Comparison of ENCODE assay signal across 22 cellular contexts in the genomic region with DNA sequence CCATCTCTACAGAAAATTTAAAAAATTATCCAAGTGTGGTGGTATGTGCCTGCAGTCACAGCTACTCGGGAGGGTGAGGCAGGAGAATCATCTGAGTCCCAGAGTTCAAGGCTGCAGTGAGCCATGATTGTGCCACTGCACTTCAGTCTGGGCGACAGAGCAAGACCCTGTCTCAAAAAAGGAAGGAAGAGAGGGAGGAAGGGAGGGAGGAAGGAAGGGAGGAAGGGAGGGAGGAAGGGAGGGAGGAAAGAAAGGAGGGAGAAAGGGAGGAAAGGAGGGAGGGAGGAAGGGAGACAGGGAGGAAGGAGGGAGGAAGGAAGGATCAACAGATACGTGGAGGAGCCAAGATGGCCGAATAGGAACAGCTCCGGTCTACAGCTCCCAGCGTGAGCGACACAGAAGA.
DNase-seq lines count a peak whose midpoint lies in the region; ATAC-seq, FAIRE-seq and TF ChIP-seq lines count a peak whose summit lies in the region.
"Had no signal": no experiment of that assay in that cellular context is flagged by ENCODE, and none has a peak within 500 bp of the region (broad histone marks: within the 10 kb centered on the region; RNA-seq: fewer than 3 reads in every experiment).

No MANE protein-coding gene starts in this region.

- peak; percentile 9 for DNase-seq in NCI-H510A treated with DMSO at 0.1 percent for 48 hours (lab: John Stamatoyannopoulos, UW)
- DNase-seq in NCI-H510A (lab: John Stamatoyannopoulos, UW) = no peak
- no peak for DNase-seq in RWPE2 (ENCODE audit: low spot score)
- no peak for DNase-seq in urothelium cell line (ENCODE audit: low spot score)
- no peak for DNase-seq in activated naive CD8-positive, alpha-beta T cell treated with anti-CD3 and anti-CD28 coated beads, Interleukin-2, amount 50 U/mL, for 24 hours
- no peak for DNase-seq in cerebellar cortex (ENCODE audit: low spot score)
- DNase-seq: activated CD4-positive, alpha-beta T cell treated with anti-CD3 and anti-CD28 coated beads, Interleukin-2, amount 10 ng/mL, durations not matched to agents 7 days and 5 days; activated CD8-positive, alpha-beta memory T cell treated with anti-CD3 and anti-CD28 coated beads, Interleukin-2, amount 50 U/mL, for 48 hours; activated naive CD4-positive, alpha-beta T cell treated with anti-CD3 and anti-CD28 coated beads, Interleukin-2, amount 10 ng/mL, durations not matched to agents 7 days and 5 days; CD4-positive, CD25-positive, alpha-beta regulatory T cell; colonic mucosa; DND-41; foreskin melanocyte; MG63; NCI-H2081 treated with DMSO at 0.1 percent for 48 hours; NCI-H748 treated with DMSO at 0.1 percent for 48 hours; Peyer's patch; psoas muscle had no signal

- H3K4me1 ChIP-seq in RWPE2 (ENCODE audit: insufficient read depth, poor library complexity, severe bottlenecking) = peaks cover 8% of the 10 kb centered on the region
- H3K4me1 ChIP-seq: A549, colonic mucosa, Peyer's patch, psoas muscle had no signal

- H3K9me3 ChIP-seq in RWPE2 (ENCODE audit: severe bottlenecking) = no peaks in the 10 kb centered on the region
- H3K9me3 ChIP-seq in iPS-18c (ENCODE audit: control insufficient read depth, insufficient read depth, low read length) = no peaks in the 10 kb centered on the region
- H3K9me3 ChIP-seq: A549, colonic mucosa, MG63, Peyer's patch, psoas muscle had no signal

- H3K27me3 ChIP-seq in RWPE2 (ENCODE audit: insufficient read depth, poor library complexity, severe bottlenecking) = no peaks in the 10 kb centered on the region
- H3K27me3 ChIP-seq: colonic mucosa, MG63, Peyer's patch had no signal

- no peak for TF ChIP-seq CTCF in RWPE2 (IDR thresholded peaks at IDR 0.05; ENCODE audit: poor library complexity, severe bottlenecking)

- H3K4me3 Mint-ChIP-seq in activated naive CD8-positive, alpha-beta T cell treated with anti-CD3 and anti-CD28 coated beads, Interleukin-2, amount 50 U/mL, for 24 hours = no peak overlapping the region
- H3K4me3 Mint-ChIP-seq: activated CD4-positive, alpha-beta T cell treated with anti-CD3 and anti-CD28 coated beads, Interleukin-2, amount 10 ng/mL, durations not matched to agents 7 days and 5 days; activated naive CD4-positive, alpha-beta T cell treated with anti-CD3 and anti-CD28 coated beads, Interleukin-2, amount 10 ng/mL, durations not matched to agents 7 days and 5 days; CD4-positive, CD25-positive, alpha-beta regulatory T cell; stimulated activated memory B cell treated with anti-CD40 and anti-IgM and Interleukin-4, amounts not matched to agents 10 μg/mL and 1 μg/mL and 100 μg/mL, for 72 hours had no signal

- ATAC-seq in RWPE2 (ENCODE audit: low read depth) (peak; percentile 81), HG03045 (IDR thresholded peaks at IDR 0.05; ENCODE audit: unreplicated experiment) (no peak)
- no peak for ATAC-seq in activated naive CD8-positive, alpha-beta T cell treated with anti-CD3 and anti-CD28 coated beads, Interleukin-2, amount 50 U/mL, for 24 hours
- ATAC-seq: A549; psoas muscle; stimulated activated memory B cell treated with anti-CD40 and anti-IgM and Interleukin-4, amounts not matched to agents 10 μg/mL and 1 μg/mL and 100 μg/mL, for 72 hours had no signal

- peak overlapping the region; percentile 46 for H3K27ac ChIP-seq in RWPE2 (ENCODE audit: poor library complexity, severe bottlenecking)
- H3K27ac ChIP-seq: A549, colonic mucosa, Peyer's patch, psoas muscle had no signal

- H3K4me3 ChIP-seq in RWPE2 (ENCODE audit: severe bottlenecking) (peak overlapping the region; percentile 43), iPS-18c (ENCODE audit: insufficient read depth, low read depth, low read length) (peak overlapping the region; percentile 5; the same call in 1 of the 2 replicates)
- H3K4me3 ChIP-seq: A549, colonic mucosa, MG63, psoas muscle had no signal

- H3K9me3 Mint-ChIP-seq in activated naive CD8-positive, alpha-beta T cell treated with anti-CD3 and anti-CD28 coated beads, Interleukin-2, amount 50 U/mL, for 24 hours = no peaks in the 10 kb centered on the region
- H3K9me3 Mint-ChIP-seq: activated CD4-positive, alpha-beta T cell treated with anti-CD3 and anti-CD28 coated beads, Interleukin-2, amount 10 ng/mL, durations not matched to agents 7 days and 5 days; activated naive CD4-positive, alpha-beta T cell treated with anti-CD3 and anti-CD28 coated beads, Interleukin-2, amount 10 ng/mL, durations not matched to agents 7 days and 5 days; CD4-positive, CD25-positive, alpha-beta regulatory T cell; stimulated activated memory B cell treated with anti-CD40 and anti-IgM and Interleukin-4, amounts not matched to agents 10 μg/mL and 1 μg/mL and 100 μg/mL, for 72 hours had no signal

- no peaks in the 10 kb centered on the region for H3K4me1 Mint-ChIP-seq in activated naive CD8-positive, alpha-beta T cell treated with anti-CD3 and anti-CD28 coated beads, Interleukin-2, amount 50 U/mL, for 24 hours
- H3K4me1 Mint-ChIP-seq: activated CD4-positive, alpha-beta T cell treated with anti-CD3 and anti-CD28 coated beads, Interleukin-2, amount 10 ng/mL, durations not matched to agents 7 days and 5 days; activated naive CD4-positive, alpha-beta T cell treated with anti-CD3 and anti-CD28 coated beads, Interleukin-2, amount 10 ng/mL, durations not matched to agents 7 days and 5 days; CD4-positive, CD25-positive, alpha-beta regulatory T cell; stimulated activated memory B cell treated with anti-CD40 and anti-IgM and Interleukin-4, amounts not matched to agents 10 μg/mL and 1 μg/mL and 100 μg/mL, for 72 hours had no signal

- H3K36me3 Mint-ChIP-seq in activated naive CD8-positive, alpha-beta T cell treated with anti-CD3 and anti-CD28 coated beads, Interleukin-2, amount 50 U/mL, for 24 hours (ENCODE audit: low read depth) = no peaks in the 10 kb centered on the region
- H3K36me3 Mint-ChIP-seq: activated naive CD4-positive, alpha-beta T cell treated with anti-CD3 and anti-CD28 coated beads, Interleukin-2, amount 10 ng/mL, durations not matched to agents 7 days and 5 days; CD4-positive, CD25-positive, alpha-beta regulatory T cell; stimulated activated memory B cell treated with anti-CD40 and anti-IgM and Interleukin-4, amounts not matched to agents 10 μg/mL and 1 μg/mL and 100 μg/mL, for 72 hours had no signal

- H3K27me3 Mint-ChIP-seq in activated naive CD8-positive, alpha-beta T cell treated with anti-CD3 and anti-CD28 coated beads, Interleukin-2, amount 50 U/mL, for 24 hours = no peaks in the 10 kb centered on the region
- H3K27me3 Mint-ChIP-seq: activated CD4-positive, alpha-beta T cell treated with anti-CD3 and anti-CD28 coated beads, Interleukin-2, amount 10 ng/mL, durations not matched to agents 7 days and 5 days; activated naive CD4-positive, alpha-beta T cell treated with anti-CD3 and anti-CD28 coated beads, Interleukin-2, amount 10 ng/mL, durations not matched to agents 7 days and 5 days had no signal

- H3K36me3 ChIP-seq in RWPE2 (ENCODE audit: low read depth) = peaks cover 5% of the 10 kb centered on the region; the same call in 1 of the 2 replicates
- H3K36me3 ChIP-seq: colonic mucosa, MG63, Peyer's patch had no signal

- H3K27ac Mint-ChIP-seq in activated naive CD8-positive, alpha-beta T cell treated with anti-CD3 and anti-CD28 coated beads, Interleukin-2, amount 50 U/mL, for 24 hours = no peak overlapping the region
- H3K27ac Mint-ChIP-seq: activated CD4-positive, alpha-beta T cell treated with anti-CD3 and anti-CD28 coated beads, Interleukin-2, amount 10 ng/mL, durations not matched to agents 7 days and 5 days; activated naive CD4-positive, alpha-beta T cell treated with anti-CD3 and anti-CD28 coated beads, Interleukin-2, amount 10 ng/mL, durations not matched to agents 7 days and 5 days; CD4-positive, CD25-positive, alpha-beta regulatory T cell; stimulated activated memory B cell treated with anti-CD40 and anti-IgM and Interleukin-4, amounts not matched to agents 10 μg/mL and 1 μg/mL and 100 μg/mL, for 72 hours had no signal

- peak; percentile 46 for FAIRE-seq in urothelium cell line (lab: Jason Lieb, UNC)
- FAIRE-seq: A549 had no signal
